ENCODE assay signal across 2 cellular contexts in the genomic region with DNA sequence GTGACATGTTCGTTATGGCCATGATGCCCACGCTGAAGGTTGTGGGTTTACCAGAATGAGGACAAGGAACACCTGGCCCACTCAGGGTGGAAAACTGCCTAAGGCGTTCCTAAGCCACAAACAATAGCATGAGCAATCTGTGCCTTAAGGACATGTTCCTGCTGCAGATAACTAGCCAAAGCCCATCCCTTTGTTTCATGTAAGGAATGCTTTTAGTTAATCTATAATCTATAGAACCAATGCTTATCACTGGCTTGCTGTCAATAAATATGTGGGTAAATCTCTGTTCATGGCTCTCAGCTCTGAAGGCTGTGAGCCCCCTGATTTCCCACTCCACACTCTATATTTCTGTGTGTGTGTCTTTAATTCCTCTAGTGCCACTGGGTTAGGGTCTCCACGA. TPM values are rescaled to one million over a fixed set of nuclear protein-coding genes. Genes with fewer than 3 reads are reported as not detected.
DNase-seq lines count a peak whose midpoint lies in the region; ATAC-seq, FAIRE-seq and TF ChIP-seq lines count a peak whose summit lies in the region.
"Not testable (repeated sequence)": the region's sequence is repeated elsewhere in the genome, so short reads cannot be mapped to it uniquely, and the experiment has no call there.

No MANE protein-coding gene starts in this region.

- DNase-seq in HepG2 (ENCODE audit: low spot score): not testable (repeated sequence)

- H3K79me2 ChIP-seq in KMS-11 (ENCODE audit: insufficient read depth, low read depth); HepG2 (ENCODE audit: insufficient read depth, low read length): not testable (repeated sequence)

- not testable (repeated sequence) for BruUV-seq in HepG2 (replicated peaks; lab: Mats Ljungman, UMichigan)

- H3K27me3 ChIP-seq in KMS-11 (ENCODE audit: insufficient read depth, low read depth); HepG2 (ENCODE audit: control insufficient read depth in 1 of 2, insufficient read depth in 2 of 2, low read length in 2 of 2): not testable (repeated sequence)

- H3K9me3 ChIP-seq in HepG2 (ENCODE audit: low read length): not testable (repeated sequence)

- CTCF ChIA-PET in HepG2 (lab: Yijun Ruan, JAX; ENCODE audit: low intra/inter-chr PET ratio, low total read pairs): not testable (repeated sequence)

- in situ Hi-C loops in HepG2 (cut with HindIII; ENCODE audit: extremely low pct_ligation_motif_present, low pct_unique_long_range_greater_than_20kb): not testable (repeated sequence)

- H4K20me1 ChIP-seq in KMS-11 (ENCODE audit: insufficient read depth); HepG2 (ENCODE audit: insufficient read depth, low read length): not testable (repeated sequence)

- not testable (repeated sequence) for H3K36me3 ChIP-seq in KMS-11 (ENCODE audit: insufficient read depth); HepG2 (replicated peaks in 1 of 2; ENCODE audit: control insufficient read depth in 1 of 2, insufficient read depth in 2 of 2, low read length in 2 of 2)

- peak overlapping the region; percentile 8 for H3K4me3 ChIP-seq in KMS-11 (IDR thresholded peaks at IDR 0.05; ENCODE audit: insufficient read depth, low read depth, low read length)
- not testable (repeated sequence) for H3K4me3 ChIP-seq in HepG2 (replicated peaks in 1 of 3; ENCODE audit: insufficient read depth in 1 of 3, low read depth in 2 of 3, low read length in 3 of 3)

- not testable (repeated sequence) for FAIRE-seq in HepG2 (lab: Jason Lieb, UNC)

- H3K9ac ChIP-seq in KMS-11; HepG2 (ENCODE audit: insufficient read depth, low read depth, low read length): not testable (repeated sequence)

- H3K4me2 ChIP-seq in KMS-11; HepG2 (ENCODE audit: low read depth, low read length): not testable (repeated sequence)

- intact Hi-C loops in HepG2 (cut with micrococcal nuclease; ENCODE audit: unreplicated experiment): not testable (repeated sequence)

- TF ChIP-seq EP300 in HepG2 (IDR thresholded peaks at IDR 0.05; ENCODE audit: low read depth in 2 of 2, low read length in 2 of 2); HepG2 (CRISPR knock-in tag; IDR thresholded peaks at IDR 0.05; ENCODE audit: borderline replicate concordance): not testable (repeated sequence)

- POLR2A ChIA-PET in HepG2 (lab: Yijun Ruan, JAX): not testable (repeated sequence)

- TF ChIP-seq CTCF in KMS-11 (conservative IDR thresholded peaks at IDR 0.05; ENCODE audit: low read depth, low read length); HepG2 (CRISPR knock-in tag; IDR thresholded peaks at IDR 0.05): not testable (repeated sequence)

- not testable (repeated sequence) for H3K4me1 ChIP-seq in KMS-11 (ENCODE audit: low read depth, poor library complexity, severe bottlenecking); HepG2 (ENCODE audit: insufficient read depth, low read length)

- H3K27ac ChIP-seq in KMS-11; HepG2 (ENCODE audit: extremely low read length, insufficient read depth, low read length): not testable (repeated sequence)

- H2AFZ ChIP-seq in KMS-11 (ENCODE audit: low read depth); HepG2 (ENCODE audit: low read length): not testable (repeated sequence)

- ATAC-seq in HepG2: not testable (repeated sequence)

- not testable (repeated sequence) for TF ChIP-seq POLR2A in HepG2 (IDR thresholded peaks at IDR 0.05; ENCODE audit: insufficient read depth in 1 of 2, low read depth in 2 of 2, low read length in 2 of 2)

- 0% methylated on average over 3 of the region's 4 CpGs for WGBS in HepG2 (ENCODE audit: low lambda C conversion rate)

- not testable (repeated sequence) for TF ChIP-seq RAD21 in HepG2 (CRISPR knock-in tag; IDR thresholded peaks at IDR 0.05)

TF ChIP-seq in HepG2, 621 proteins besides CTCF, POLR2A, EP300 and RAD21:
- TF ChIP-seq ZNF761 (CRISPR knock-in tag; conservative IDR thresholded peaks at IDR 0.05): peak; percentile 99
TF ChIP-seq in HepG2: peak in this region for 1; not testable (repeated sequence) for 620.

RNA-seq across cellular contexts. Expression of a gene that starts 56.9 kb away (rescaled TPM):
- total RNA-seq in HepG2 (2016; rRNA removed; fragmentation: Illumina TruSeq; extraction: Trizol): 3,737 and 4,047 TPM in 2 replicates
- total RNA-seq in HepG2 (2016; cell fraction: cytosol; rRNA removed; fragmentation: Illumina TruSeq; extraction: Trizol; ENCODE audit: low read depth): 7,018 and 7,793 TPM in 2 replicates
- 3,754 and 4,367 TPM in 2 replicates for total RNA-seq in HepG2 (2016; cell fraction: insoluble cytoplasmic fraction; rRNA removed; fragmentation: Illumina TruSeq; extraction: Trizol)
- total RNA-seq in HepG2 (2016; cell fraction: membrane; rRNA removed; fragmentation: Illumina TruSeq; extraction: Trizol): 10,548 and 11,167 TPM in 2 replicates
- total RNA-seq in HepG2 (2016; cell fraction: nucleus; rRNA removed; fragmentation: Illumina TruSeq; extraction: Trizol): 1,390 and 1,410 TPM in 2 replicates
- polyA plus RNA-seq in HepG2 (2011; rRNA removed): 9,964 and 10,356 TPM in 2 replicates
- polyA plus RNA-seq in HepG2 (2011; cell fraction: cytosol; rRNA removed): 3,302 and 3,959 TPM in 2 replicates
- polyA plus RNA-seq in HepG2 (2011; cell fraction: nucleus; rRNA removed): 1,159 and 1,716 TPM in 2 replicates
- 6,362 and 9,626 TPM in 2 replicates for polyA plus RNA-seq in HepG2 (2012)
- polyA plus RNA-seq in HepG2 (2016; cell fraction: cytosol; fragmentation: Illumina TruSeq; extraction: Trizol; ENCODE audit: low read depth): 10,194 and 10,575 TPM in 2 replicates
- 5,061 and 5,658 TPM in 2 replicates for polyA plus RNA-seq in HepG2 (2016; cell fraction: insoluble cytoplasmic fraction; fragmentation: Illumina TruSeq; extraction: Trizol; ENCODE audit: low read depth)
- 12,027 and 13,095 TPM in 2 replicates for polyA plus RNA-seq in HepG2 (2016; cell fraction: membrane; fragmentation: Illumina TruSeq; extraction: Trizol; ENCODE audit: low read depth)
- polyA plus RNA-seq in HepG2 (2016; cell fraction: nucleus; fragmentation: Illumina TruSeq; extraction: Trizol; ENCODE audit: insufficient read depth, low read depth): 2,852 and 3,004 TPM in 2 replicates
- polyA minus RNA-seq in HepG2 (2011; rRNA and poly(A)+ RNA removed; ENCODE audit: low replicate concordance): 343 and 788 TPM in 2 replicates
- 376 and 497 TPM in 2 replicates for polyA minus RNA-seq in HepG2 (2011; cell fraction: cytosol; rRNA and poly(A)+ RNA removed)
- 262 and 417 TPM in 2 replicates for polyA minus RNA-seq in HepG2 (2011; cell fraction: nucleus; rRNA and poly(A)+ RNA removed)
